ENCODE assay signal across 7 cellular contexts in the genomic region with DNA sequence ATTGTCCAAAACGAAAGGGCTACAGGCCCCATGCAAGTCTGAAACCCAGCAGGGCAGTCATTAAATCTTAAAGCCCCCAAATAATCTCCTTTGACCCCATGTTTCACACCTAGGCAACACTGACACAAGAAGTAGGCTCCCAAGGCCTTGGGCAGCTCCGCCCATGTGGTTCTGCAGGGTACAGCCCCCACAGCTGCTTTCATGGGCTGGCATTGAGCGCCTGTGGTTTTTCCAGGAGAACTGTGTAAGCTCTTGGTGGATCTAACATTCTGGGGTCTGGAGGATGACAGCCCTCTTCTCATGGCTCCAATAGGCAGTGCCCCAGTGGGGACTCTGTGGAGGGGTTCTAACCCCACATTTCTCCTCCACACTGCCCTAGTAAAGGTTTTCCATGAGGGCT.
"Had no signal": no experiment of that assay in that cellular context is flagged by ENCODE, and none has a peak within 500 bp of the region (broad histone marks: within the 10 kb centered on the region; RNA-seq: fewer than 3 reads in every experiment).

No MANE protein-coding gene starts in this region.

- DNase-seq: IMR-90 had no signal

- H3K9ac ChIP-seq: KMS-11 had no signal

- FAIRE-seq: HepG2, HTR-8/SVneo, K562 had no signal

- H3K4me3 Mint-ChIP-seq: IgD-negative memory B cell had no signal

- ATAC-seq: HepG2, K562 had no signal

- H3K4me1 Mint-ChIP-seq: IgD-negative memory B cell had no signal

- H3K27me3 Mint-ChIP-seq: IgD-negative memory B cell had no signal

- H3K27ac ChIP-seq: HL-60, KMS-11 had no signal

- H3K4me2 ChIP-seq: KMS-11 had no signal

- H3K4me3 ChIP-seq: K562 had no signal

- H3K36me3 Mint-ChIP-seq: IgD-negative memory B cell had no signal
